In the genomic region with DNA sequence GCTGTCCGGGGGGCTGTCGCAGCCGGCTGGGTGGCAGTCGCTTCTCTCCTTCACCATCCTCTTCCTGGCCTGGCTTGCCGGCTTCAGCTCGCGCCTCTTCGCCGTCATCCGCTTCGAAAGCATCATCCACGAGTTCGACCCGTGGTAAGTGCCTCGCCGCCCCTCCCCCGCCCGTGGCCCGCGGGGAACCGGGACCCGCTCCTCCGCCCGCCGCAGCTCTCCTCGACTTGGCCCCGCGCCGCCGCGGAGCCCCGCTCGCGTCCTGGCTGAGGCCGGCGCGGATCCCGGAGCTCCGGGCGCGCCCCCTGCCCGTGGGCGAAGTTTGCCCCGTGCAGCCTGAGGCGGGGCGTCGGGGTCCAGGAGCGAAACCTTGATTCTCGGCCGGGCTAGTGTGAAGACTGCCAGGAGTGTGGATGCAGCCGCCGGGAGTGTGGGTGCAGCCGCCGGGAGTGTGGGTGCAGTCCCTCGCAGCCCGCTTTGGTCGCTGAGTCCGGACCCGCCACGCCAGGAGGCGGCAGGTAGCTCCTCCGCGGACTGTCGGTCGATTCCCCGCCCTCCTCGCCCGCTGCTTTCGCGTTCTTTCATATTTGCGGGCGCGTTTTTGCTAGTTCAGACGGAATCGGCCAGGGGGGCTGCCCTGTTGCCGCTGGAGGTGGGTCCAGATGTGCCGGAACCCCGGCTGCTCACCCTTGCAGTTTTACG, we compare ENCODE assay signal across 8 cellular contexts. TPM values are rescaled to one million over a fixed set of nuclear protein-coding genes. Genes with fewer than 3 reads are reported as not detected.
A peak's percentile ranks its signal among the peaks of the same experiment; 100 is the strongest.
DNase-seq lines count a peak whose midpoint lies in the region; TF ChIP-seq lines count a peak whose summit lies in the region.

No MANE protein-coding gene starts in this region.

- H3K4me3 ChIP-seq in fibroblast of mammary gland (ENCODE audit: control insufficient read depth, low read depth, low read length), result peak overlapping the region; percentile 89
- peak overlapping the region; percentile 85 for H3K4me3 ChIP-seq in neural cell (ENCODE audit: low read length)

- H3K36me3 ChIP-seq in neural cell (ENCODE audit: insufficient read depth, low read length), result no peaks in the 10 kb centered on the region

- peaks cover 47% of the 10 kb centered on the region for H3K79me2 ChIP-seq in neural cell (replicated peaks; ENCODE audit: insufficient read depth, low read length)

- H3K9me2 ChIP-seq in neural cell (ENCODE audit: insufficient read depth, low read length), result no peaks in the 10 kb centered on the region

- peak; percentile 32 for TF ChIP-seq RAD21 in neural cell (conservative IDR thresholded peaks at IDR 0.05)

- CTCF ChIA-PET in HEK293T (lab: Yijun Ruan, JAX), result interaction anchor here (1.1 to 2.1 kb wide), 3 partner anchors 12 to 42 kb away, joined by 3 to 6 read pairs (median 4); no protein-coding TSS in a partner anchor

- no peaks in the 10 kb centered on the region for H3F3A ChIP-seq in neural cell (ENCODE audit: insufficient read depth, low read length, poor library complexity, severe bottlenecking)

- DNase-seq in HEK293T (ENCODE audit: extremely low spot score) (peak; percentile 19), NCI-H2227 (lab: John Stamatoyannopoulos, UW; ENCODE audit: unreplicated experiment) (peak; percentile 58), activated T-helper 1 cell treated with Interleukin-2 at 50 U/mL for 16 hours (ENCODE audit: low read depth) (peak; percentile 39), fibroblast of mammary gland (ENCODE audit: low read depth) (no peak), substantia nigra (lab: John Stamatoyannopoulos, UW) (peak in 46 of 49 donors; percentile 6 to 76 (median 44)), epidermal melanocyte (ENCODE audit: insufficient read length, low spot score) (no peak)

- H3K9me3 ChIP-seq in neural cell (ENCODE audit: low read length), result no peaks in the 10 kb centered on the region

- H3K27ac ChIP-seq in neural cell (ENCODE audit: low read length) (peak overlapping the region; percentile 96), substantia nigra (ENCODE audit: low read depth, low read length, poor library complexity, severe bottlenecking) (peak overlapping the region; percentile 96)

- POLR2A ChIA-PET in HEK293T (lab: Yijun Ruan, JAX), result interaction anchor here (0.7 to 3.1 kb wide), 22 partner anchors 9 to 391 kb away, joined by 3 to 41 read pairs (median 4); no protein-coding TSS in a partner anchor

- peak overlapping the region; percentile 95 for H3K9ac ChIP-seq in neural cell (ENCODE audit: low read length)

- peaks cover 8% of the 10 kb centered on the region for H4K20me1 ChIP-seq in neural cell (ENCODE audit: insufficient read depth)

- H2AFZ ChIP-seq in neural cell (ENCODE audit: low read depth, low read length), result no peak overlapping the region

- TF ChIP-seq CTCF in GM12873 (IDR thresholded peaks at IDR 0.05; ENCODE audit: insufficient read depth, low read depth, low read length, missing control alignments) (peak; percentile 7), fibroblast of mammary gland (conservative IDR thresholded peaks at IDR 0.05; ENCODE audit: control insufficient read depth, insufficient read depth, low read depth, low read length) (no peak), neural cell (IDR thresholded peaks at IDR 0.05; ENCODE audit: poor library complexity, severe bottlenecking) (peak; percentile 68)

- no peaks in the 10 kb centered on the region for H3K27me3 ChIP-seq in neural cell (ENCODE audit: insufficient read depth, low read depth, low read length)

- no peak for TF ChIP-seq EP300 in neural cell (conservative IDR thresholded peaks at IDR 0.05; ENCODE audit: poor library complexity, severe bottlenecking)

- H3K4me2 ChIP-seq in neural cell (ENCODE audit: low read length), result peak overlapping the region; percentile 86

TF ChIP-seq in HEK293T, 16 proteins besides CTCF, POLR2A, EP300 and RAD21:
- no peak for TF ChIP-seq HDGF (IDR thresholded peaks at IDR 0.05; ENCODE audit: borderline replicate concordance)
- TF ChIP-seq SP1 (IDR thresholded peaks at IDR 0.05), result no peak
- TF ChIP-seq L3MBTL2 (conservative IDR thresholded peaks at IDR 0.05), result no peak
- TF ChIP-seq TARDBP (IDR thresholded peaks at IDR 0.05), result no peak
- TF ChIP-seq ZNF384 (IDR thresholded peaks at IDR 0.05), result no peak
- no peak for TF ChIP-seq CTBP1 (IDR thresholded peaks at IDR 0.05; ENCODE audit: borderline replicate concordance)
- TF ChIP-seq, protein P1, sequence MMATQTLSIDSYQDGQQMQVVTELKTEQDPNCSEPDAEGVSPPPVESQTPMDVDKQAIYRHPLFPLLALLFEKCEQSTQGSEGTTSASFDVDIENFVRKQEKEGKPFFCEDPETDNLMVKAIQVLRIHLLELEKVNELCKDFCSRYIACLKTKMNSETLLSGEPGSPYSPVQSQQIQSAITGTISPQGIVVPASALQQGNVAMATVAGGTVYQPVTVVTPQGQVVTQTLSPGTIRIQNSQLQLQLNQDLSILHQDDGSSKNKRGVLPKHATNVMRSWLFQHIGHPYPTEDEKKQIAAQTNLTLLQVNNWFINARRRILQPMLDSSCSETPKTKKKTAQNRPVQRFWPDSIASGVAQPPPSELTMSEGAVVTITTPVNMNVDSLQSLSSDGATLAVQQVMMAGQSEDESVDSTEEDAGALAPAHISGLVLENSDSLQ (IDR thresholded peaks at IDR 0.05), result no peak
- no peak for TF ChIP-seq ELF4 (IDR thresholded peaks at IDR 0.05)
- TF ChIP-seq ARNT (IDR thresholded peaks at IDR 0.05), result no peak
- TF ChIP-seq FOXA1 (IDR thresholded peaks at IDR 0.05), result no peak
- TF ChIP-seq LEF1 (IDR thresholded peaks at IDR 0.05; ENCODE audit: borderline replicate concordance), result no peak
- no peak for TF ChIP-seq FOXM1 (IDR thresholded peaks at IDR 0.05; ENCODE audit: borderline replicate concordance)
- TF ChIP-seq NFRKB (IDR thresholded peaks at IDR 0.05), result no peak
- no peak for TF ChIP-seq SUZ12 (IDR thresholded peaks at IDR 0.05)
- no peak for TF ChIP-seq BHLHE40 (IDR thresholded peaks at IDR 0.05; ENCODE audit: borderline replicate concordance)
- TF ChIP-seq FOXK2 (IDR thresholded peaks at IDR 0.05), result no peak

TF ChIP-seq in neural cell, 6 proteins besides CTCF, POLR2A, EP300 and RAD21:
- TF ChIP-seq EZH2 (IDR thresholded peaks at IDR 0.05; ENCODE audit: borderline replicate concordance, insufficient read depth, low read length, poor library complexity, severe bottlenecking), result no peak
- TF ChIP-seq SMC3 (conservative IDR thresholded peaks at IDR 0.05; ENCODE audit: poor library complexity), result no peak
- TF ChIP-seq MXI1 (conservative IDR thresholded peaks at IDR 0.05; ENCODE audit: poor library complexity, severe bottlenecking), result peak; percentile 77

RNA-seq across cellular contexts. Expression of a gene that starts 0.6 kb away (rescaled TPM):
- 84.0 and 100 TPM in 2 replicates for polyA plus RNA-seq in neural cell
- polyA minus RNA-seq in neural cell, result 156 and 170 TPM in 2 replicates

Comparison
In these comparisons a context has a peak if more than half of its experiments do, and no peak if none do; other contexts are left out.
1. DNase-seq: peak in HEK293T (single experiment), NCI-H2227 (single experiment), activated T-helper 1 cell treated with Interleukin-2 at 50 U/mL for 16 hours (single experiment) and substantia nigra (46 of 49); none in fibroblast of mammary gland (single experiment) and epidermal melanocyte (single experiment).